In the genomic region with DNA sequence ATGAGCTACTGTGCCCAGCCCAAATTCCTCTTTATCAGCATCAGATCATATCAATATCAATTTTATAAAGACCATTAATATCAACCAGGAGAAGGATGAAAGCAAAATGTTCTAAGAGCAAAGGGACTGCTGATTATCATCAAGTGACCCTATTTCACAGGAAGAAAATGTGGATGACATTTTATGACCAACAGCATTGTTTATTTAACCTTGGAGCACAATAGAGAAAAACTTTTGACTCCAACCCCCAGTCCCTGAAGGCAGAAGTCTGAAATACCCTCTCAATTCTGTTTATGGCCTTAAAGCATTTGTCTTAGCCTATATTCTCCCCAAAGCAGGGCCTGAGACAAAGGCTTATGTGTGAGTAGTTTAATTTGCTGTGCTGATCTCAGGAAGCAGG, we compare ENCODE assay signal across 28 cellular contexts.
"Had no signal": no experiment of that assay in that cellular context is flagged by ENCODE, and none has a peak within 500 bp of the region (broad histone marks: within the 10 kb centered on the region; RNA-seq: fewer than 3 reads in every experiment).

No MANE protein-coding gene starts in this region.

- H3K27me3 ChIP-seq: adrenal gland, body of pancreas, colonic mucosa, esophagus squamous epithelium had no signal

- H3K4me1 ChIP-seq: body of pancreas, colonic mucosa had no signal

- H3K27me3 Mint-ChIP-seq: activated CD4-positive, alpha-beta memory T cell treated with anti-CD3 and anti-CD28 coated beads for 36 hours; activated CD4-positive, alpha-beta T cell treated with anti-CD3 and anti-CD28 coated beads for 36 hours; activated CD4-positive, alpha-beta T cell treated with anti-CD3 and anti-CD28 coated beads, Interleukin-2, amount 10 ng/mL, durations not matched to agents 24 days and 14 days; activated CD8-positive, alpha-beta memory T cell treated with anti-CD3 and anti-CD28 coated beads, Interleukin-2, amount 10 ng/mL, durations not matched to agents 7 days and 5 days; activated naive CD4-positive, alpha-beta T cell treated with anti-CD3 and anti-CD28 coated beads, Interleukin-2, amount 50 U/mL, for 24 hours; activated naive CD8-positive, alpha-beta T cell treated with anti-CD3 and anti-CD28 coated beads for 36 hours; activated naive CD8-positive, alpha-beta T cell treated with anti-CD3 and anti-CD28 coated beads, Interleukin-2, amount 50 U/mL, for 24 hours; activated T-cell treated with anti-CD3 and anti-CD28 coated beads, Interleukin-2, amount 50 U/mL, for 24 hours had no signal

- FAIRE-seq: endometrium, endothelial cell of umbilical vein, frontal cortex had no signal

- H3K4me1 Mint-ChIP-seq: activated CD4-positive, alpha-beta T cell treated with anti-CD3 and anti-CD28 coated beads for 36 hours; activated CD4-positive, alpha-beta T cell treated with anti-CD3 and anti-CD28 coated beads, Interleukin-2, amount 10 ng/mL, durations not matched to agents 24 days and 14 days; activated CD8-positive, alpha-beta memory T cell treated with anti-CD3 and anti-CD28 coated beads, Interleukin-2, amount 10 ng/mL, durations not matched to agents 7 days and 5 days; activated naive CD4-positive, alpha-beta T cell treated with anti-CD3 and anti-CD28 coated beads, Interleukin-2, amount 50 U/mL, for 24 hours; activated naive CD8-positive, alpha-beta T cell treated with anti-CD3 and anti-CD28 coated beads for 36 hours; activated naive CD8-positive, alpha-beta T cell treated with anti-CD3 and anti-CD28 coated beads, Interleukin-2, amount 50 U/mL, for 24 hours had no signal

- H3K27ac Mint-ChIP-seq: activated CD4-positive, alpha-beta memory T cell treated with anti-CD3 and anti-CD28 coated beads for 36 hours; activated CD4-positive, alpha-beta T cell treated with anti-CD3 and anti-CD28 coated beads for 36 hours; activated CD4-positive, alpha-beta T cell treated with anti-CD3 and anti-CD28 coated beads, Interleukin-2, amount 10 ng/mL, durations not matched to agents 24 days and 14 days; activated CD8-positive, alpha-beta memory T cell treated with anti-CD3 and anti-CD28 coated beads, Interleukin-2, amount 10 ng/mL, durations not matched to agents 7 days and 5 days; activated CD8-positive, alpha-beta T cell treated with anti-CD3 and anti-CD28 coated beads, Interleukin-2, amount 10 ng/mL, durations not matched to agents 7 days and 5 days; activated naive CD4-positive, alpha-beta T cell treated with anti-CD3 and anti-CD28 coated beads for 36 hours; activated naive CD4-positive, alpha-beta T cell treated with anti-CD3 and anti-CD28 coated beads, Interleukin-2, amount 50 U/mL, for 24 hours; activated naive CD8-positive, alpha-beta T cell treated with anti-CD3 and anti-CD28 coated beads for 36 hours; activated naive CD8-positive, alpha-beta T cell treated with anti-CD3 and anti-CD28 coated beads, Interleukin-2, amount 50 U/mL, for 24 hours; activated T-cell treated with anti-CD3 and anti-CD28 coated beads, Interleukin-2, amount 50 U/mL, for 24 hours; activated T-helper 2 cell treated with anti-CD3 and anti-CD28 coated beads, Interferon-gamma antibody, Interleukin-2, Interleukin-4, amounts not matched to agents 10 μg/mL and 5 μg/mL and 100 μg/mL, durations not matched to agents 14 hours and 24 hours and 36 hours had no signal

- H3K36me3 ChIP-seq: adrenal gland, colonic mucosa, esophagus squamous epithelium had no signal

- H3K27ac ChIP-seq: body of pancreas, colonic mucosa, epithelial cell of prostate, esophagus squamous epithelium had no signal

- H3K36me3 Mint-ChIP-seq: activated CD4-positive, alpha-beta memory T cell treated with anti-CD3 and anti-CD28 coated beads for 36 hours; activated CD8-positive, alpha-beta memory T cell treated with anti-CD3 and anti-CD28 coated beads, Interleukin-2, amount 10 ng/mL, durations not matched to agents 7 days and 5 days; activated naive CD4-positive, alpha-beta T cell treated with anti-CD3 and anti-CD28 coated beads, Interleukin-2, amount 50 U/mL, for 24 hours; activated naive CD8-positive, alpha-beta T cell treated with anti-CD3 and anti-CD28 coated beads for 36 hours had no signal

- H3K9me3 ChIP-seq: adrenal gland, body of pancreas, colonic mucosa, esophagus squamous epithelium had no signal

- ATAC-seq: activated CD4-positive, alpha-beta T cell treated with anti-CD3 and anti-CD28 coated beads for 36 hours; activated CD8-positive, alpha-beta memory T cell treated with anti-CD3 and anti-CD28 coated beads, Interleukin-2, amount 10 ng/mL, durations not matched to agents 7 days and 5 days; activated CD8-positive, alpha-beta T cell treated with anti-CD3 and anti-CD28 coated beads, Interleukin-2, amount 10 ng/mL, durations not matched to agents 7 days and 5 days; activated naive CD8-positive, alpha-beta T cell treated with anti-CD3 and anti-CD28 coated beads, Interleukin-2, amount 50 U/mL, for 24 hours; body of pancreas had no signal

- H3K4me3 Mint-ChIP-seq: activated CD4-positive, alpha-beta memory T cell treated with anti-CD3 and anti-CD28 coated beads for 36 hours; activated CD4-positive, alpha-beta T cell treated with anti-CD3 and anti-CD28 coated beads for 36 hours; activated CD4-positive, alpha-beta T cell treated with anti-CD3 and anti-CD28 coated beads, Interleukin-2, amount 10 ng/mL, durations not matched to agents 24 days and 14 days; activated CD8-positive, alpha-beta memory T cell treated with anti-CD3 and anti-CD28 coated beads, Interleukin-2, amount 10 ng/mL, durations not matched to agents 7 days and 5 days; activated CD8-positive, alpha-beta T cell treated with anti-CD3 and anti-CD28 coated beads, Interleukin-2, amount 10 ng/mL, durations not matched to agents 7 days and 5 days; activated naive CD4-positive, alpha-beta T cell treated with anti-CD3 and anti-CD28 coated beads for 36 hours; activated naive CD4-positive, alpha-beta T cell treated with anti-CD3 and anti-CD28 coated beads, Interleukin-2, amount 50 U/mL, for 24 hours; activated naive CD8-positive, alpha-beta T cell treated with anti-CD3 and anti-CD28 coated beads for 36 hours; activated naive CD8-positive, alpha-beta T cell treated with anti-CD3 and anti-CD28 coated beads, Interleukin-2, amount 50 U/mL, for 24 hours; activated T-cell treated with anti-CD3 and anti-CD28 coated beads, Interleukin-2, amount 50 U/mL, for 24 hours had no signal

- DNase-seq: activated CD4-positive, alpha-beta memory T cell treated with anti-CD3 and anti-CD28 coated beads for 36 hours; activated CD4-positive, alpha-beta T cell treated with anti-CD3 and anti-CD28 coated beads for 36 hours; activated CD4-positive, alpha-beta T cell treated with anti-CD3 and anti-CD28 coated beads, Interleukin-2, amount 10 ng/mL, durations not matched to agents 24 days and 14 days; activated CD4-positive, CD25-positive, alpha-beta regulatory T cell; activated CD4-positive, CD25-positive, alpha-beta regulatory T cell treated with anti-CD3 and anti-CD28 coated beads, Interleukin-2, amount 50 U/mL, for 72 hours; activated CD8-positive, alpha-beta memory T cell treated with anti-CD3 and anti-CD28 coated beads, Interleukin-2, amount 10 ng/mL, durations not matched to agents 7 days and 5 days; activated CD8-positive, alpha-beta memory T cell treated with anti-CD3 and anti-CD28 coated beads, Interleukin-2, amount 50 U/mL, for 4 hours; activated CD8-positive, alpha-beta T cell treated with anti-CD3 and anti-CD28 coated beads, Interleukin-2, amount 10 ng/mL, durations not matched to agents 7 days and 5 days; activated effector memory CD4-positive, alpha-beta T cell treated with anti-CD3 and anti-CD28 coated beads, Interleukin-2, amount 50 U/mL, for 16 hours; activated naive CD4-positive, alpha-beta T cell treated with anti-CD3 and anti-CD28 coated beads for 36 hours; activated naive CD8-positive, alpha-beta T cell treated with anti-CD3 and anti-CD28 coated beads for 36 hours; activated naive CD8-positive, alpha-beta T cell treated with anti-CD3 and anti-CD28 coated beads, Interleukin-2, amount 50 U/mL, for 24 hours; activated T-cell treated with anti-CD3 and anti-CD28 coated beads, Interleukin-2, amount 50 U/mL, for 24 hours; amygdala; body of pancreas; central memory CD4-positive, alpha-beta T cell; cerebellar nuclear complex; colonic mucosa; effector CD8-positive, alpha-beta T cell; esophagus squamous epithelium; T-helper 2 cell had no signal

- H3K9me3 Mint-ChIP-seq: activated CD4-positive, alpha-beta memory T cell treated with anti-CD3 and anti-CD28 coated beads for 36 hours; activated CD4-positive, alpha-beta T cell treated with anti-CD3 and anti-CD28 coated beads, Interleukin-2, amount 10 ng/mL, durations not matched to agents 24 days and 14 days; activated naive CD4-positive, alpha-beta T cell treated with anti-CD3 and anti-CD28 coated beads for 36 hours; activated naive CD4-positive, alpha-beta T cell treated with anti-CD3 and anti-CD28 coated beads, Interleukin-2, amount 50 U/mL, for 24 hours; activated naive CD8-positive, alpha-beta T cell treated with anti-CD3 and anti-CD28 coated beads for 36 hours; activated naive CD8-positive, alpha-beta T cell treated with anti-CD3 and anti-CD28 coated beads, Interleukin-2, amount 50 U/mL, for 24 hours; activated T-cell treated with anti-CD3 and anti-CD28 coated beads, Interleukin-2, amount 50 U/mL, for 24 hours; activated T-helper 2 cell treated with anti-CD3 and anti-CD28 coated beads, Interferon-gamma antibody, Interleukin-2, Interleukin-4, amounts not matched to agents 10 μg/mL and 5 μg/mL and 100 μg/mL, durations not matched to agents 14 hours and 24 hours and 36 hours had no signal

- H3K4me3 ChIP-seq: adrenal gland, body of pancreas, colonic mucosa, esophagus squamous epithelium had no signal
